17 cellular contexts compared by ENCODE assay signal in genomic region chr12:99605-100004, GRCh38. TPM values are rescaled to one million over a fixed set of nuclear protein-coding genes. Genes with fewer than 3 reads are reported as not detected.
A peak's percentile ranks its signal among the peaks of the same experiment; 100 is the strongest.
DNase-seq lines count a peak whose midpoint lies in the region; ATAC-seq, FAIRE-seq and TF ChIP-seq lines count a peak whose summit lies in the region.
"Had no signal": no experiment of that assay in that cellular context is flagged by ENCODE, and none has a peak within 500 bp of the region (broad histone marks: within the 10 kb centered on the region; RNA-seq: fewer than 3 reads in every experiment).

No MANE protein-coding gene starts in this region.

- H2AFZ ChIP-seq in HepG2 (ENCODE audit: low read length): no peak overlapping the region

- DNase-seq in cardiac muscle cell (ENCODE audit: low read depth in 1 of 2, low spot score in 1 of 2): peak; percentile 46 to 77
- DNase-seq in right atrium auricular region (ENCODE audit: low spot score): no peak
- no peak for DNase-seq in chondrocyte (ENCODE audit: low spot score)
- DNase-seq in HepG2 (ENCODE audit: low spot score): no peak
- no peak for DNase-seq in C1 segment of cervical spinal cord (lab: John Stamatoyannopoulos, UW)
- DNase-seq in inferior parietal cortex (ENCODE audit: extremely low spot score): no peak
- no peak for DNase-seq in transverse colon
- DNase-seq: ACHN, DMS53, HFFc6, left ventricle myocardium inferior, NCI-H1436 treated with DMSO at 0.1 percent for 48 hours, NCI-H748 treated with DMSO at 0.1 percent for 48 hours, SIG-M5 had no signal

- no peak for TF ChIP-seq POLR2A in HepG2 (IDR thresholded peaks at IDR 0.05; ENCODE audit: insufficient read depth in 1 of 2, low read depth in 2 of 2, low read length in 2 of 2)
- TF ChIP-seq POLR2A in transverse colon (IDR thresholded peaks at IDR 0.05): no peak

- H3K27me3 ChIP-seq in cardiac muscle cell (no peaks in the 10 kb centered on the region), right atrium auricular region (no peaks in the 10 kb centered on the region), HepG2 (ENCODE audit: control insufficient read depth in 1 of 2, insufficient read depth in 2 of 2, low read length in 2 of 2) (peaks cover 2 to 60% of the 10 kb centered on the region in 2 experiments; a peak in 4 of 5 replicates), transverse colon (peaks cover 72% of the 10 kb centered on the region)

- TF ChIP-seq RAD21 in HepG2 (CRISPR knock-in tag; IDR thresholded peaks at IDR 0.05): no peak

- no peaks in the 10 kb centered on the region for H3K9me3 Mint-ChIP-seq in chondrocyte (ENCODE audit: low read depth)

- no peak overlapping the region for H3K4me3 ChIP-seq in cardiac muscle cell
- H3K4me3 ChIP-seq in right atrium auricular region: no peak overlapping the region
- no peak overlapping the region for H3K4me3 ChIP-seq in HepG2 (replicated peaks in 1 of 3; ENCODE audit: insufficient read depth in 1 of 3, low read depth in 2 of 3, low read length in 3 of 3)
- H3K4me3 ChIP-seq in transverse colon: no peak overlapping the region
- H3K4me3 ChIP-seq: left ventricle myocardium inferior, tibial artery had no signal

- peaks cover 24% of the 10 kb centered on the region for H3K27me3 Mint-ChIP-seq in chondrocyte (ENCODE audit: low read depth)

- H3K9ac ChIP-seq in HepG2 (ENCODE audit: insufficient read depth, low read depth, low read length): no peak overlapping the region

- no peak for FAIRE-seq in HepG2 (lab: Jason Lieb, UNC)
- FAIRE-seq: frontal cortex had no signal

- peaks cover 41% of the 10 kb centered on the region for H3K4me1 Mint-ChIP-seq in chondrocyte (ENCODE audit: low read depth)

- no TSS peak for BruUV-seq in HepG2 (replicated peaks; lab: Mats Ljungman, UMichigan)

- POLR2A ChIA-PET in HepG2 (lab: Yijun Ruan, JAX): no interaction called here

- TF ChIP-seq EP300 in HepG2 (IDR thresholded peaks at IDR 0.05; ENCODE audit: low read depth in 2 of 2, low read length in 2 of 2): no peak
- no peak for TF ChIP-seq EP300 in HepG2 (CRISPR knock-in tag; IDR thresholded peaks at IDR 0.05; ENCODE audit: borderline replicate concordance)
- no peak for TF ChIP-seq EP300 in transverse colon (IDR thresholded peaks at IDR 0.05; ENCODE audit: low read depth)

- no peak overlapping the region for H3K4me2 ChIP-seq in HepG2 (ENCODE audit: low read depth, low read length)

- H3K4me3 Mint-ChIP-seq in chondrocyte (ENCODE audit: unreplicated experiment): peak overlapping the region; percentile 62
- H3K4me3 Mint-ChIP-seq: HFFc6 had no signal

- intact Hi-C loops in HepG2 (cut with micrococcal nuclease; ENCODE audit: unreplicated experiment): no loop called here
- intact Hi-C loops in transverse colon (cut with DNase I; ENCODE audit: low total_unique reads): no loop called here

- no peaks in the 10 kb centered on the region for H3K79me2 ChIP-seq in HepG2 (ENCODE audit: insufficient read depth, low read length)

- TF ChIP-seq CTCF in cardiac muscle cell (IDR thresholded peaks at IDR 0.05; ENCODE audit: low read depth, low read length) (no peak), right atrium auricular region (IDR thresholded peaks at IDR 0.05) (no peak), chondrocyte (IDR thresholded peaks at IDR 0.05) (no peak), HepG2 (CRISPR knock-in tag; IDR thresholded peaks at IDR 0.05) (no peak), transverse colon (IDR thresholded peaks at IDR 0.05) (no peak)

- H3K27ac ChIP-seq in cardiac muscle cell (no peak overlapping the region), right atrium auricular region (no peak overlapping the region), HepG2 (ENCODE audit: extremely low read length, insufficient read depth, low read length) (no peak overlapping the region), transverse colon (no peak overlapping the region)
- H3K27ac ChIP-seq: left ventricle myocardium inferior, tibial artery had no signal

- H3K36me3 Mint-ChIP-seq in chondrocyte (ENCODE audit: low read depth): no peaks in the 10 kb centered on the region

- H3K36me3 ChIP-seq in cardiac muscle cell: no peaks in the 10 kb centered on the region
- no peaks in the 10 kb centered on the region for H3K36me3 ChIP-seq in right atrium auricular region
- no peaks in the 10 kb centered on the region for H3K36me3 ChIP-seq in HepG2 (replicated peaks in 1 of 2; ENCODE audit: control insufficient read depth in 1 of 2, insufficient read depth in 2 of 2, low read length in 2 of 2)
- H3K36me3 ChIP-seq in transverse colon: no peaks in the 10 kb centered on the region
- H3K36me3 ChIP-seq: left ventricle myocardium inferior, tibial artery had no signal

- CTCF ChIA-PET in HepG2 (lab: Yijun Ruan, JAX; ENCODE audit: low intra/inter-chr PET ratio, low total read pairs): no interaction called here

- ATAC-seq in HepG2 (peak; percentile 35; the same call in 1 of the 3 replicates), GM19328 (IDR thresholded peaks at IDR 0.05; ENCODE audit: unreplicated experiment) (no peak)

- H4K20me1 ChIP-seq in HepG2 (ENCODE audit: insufficient read depth, low read length): no peaks in the 10 kb centered on the region

- in situ Hi-C loops in HepG2 (cut with HindIII; ENCODE audit: extremely low pct_ligation_motif_present, low pct_unique_long_range_greater_than_20kb): no loop called here
- in situ Hi-C loops in transverse colon (cut with MboI; ENCODE audit: low pct_ligation_motif_present in 1 of 4, low pct_unique_long_range_greater_than_20kb in 1 of 4, low sequenced_read_pairs in 3 of 4): no loop called here

- H3K4me1 ChIP-seq in cardiac muscle cell (ENCODE audit: low read depth) (peaks cover 11% of the 10 kb centered on the region), right atrium auricular region (no peaks in the 10 kb centered on the region), HepG2 (ENCODE audit: insufficient read depth, low read length) (peaks cover 9% of the 10 kb centered on the region), transverse colon (peaks cover 0 to 5% (median 0%) of the 10 kb centered on the region in 4 donors)
- H3K4me1 ChIP-seq: left ventricle myocardium inferior, tibial artery had no signal

- WGBS in HepG2 (ENCODE audit: low lambda C conversion rate): 6% methylated on average over 13 of the region's 13 CpGs
- 24 to 38% methylated on average over 12 to 13 of the region's 13 CpGs for WGBS in transverse colon (ENCODE audit: low coverage in 1 of 2), 2 donors

- peak overlapping the region; percentile 52 for H3K27ac Mint-ChIP-seq in chondrocyte (ENCODE audit: unreplicated experiment)
- H3K27ac Mint-ChIP-seq: HFFc6 had no signal

- no peaks in the 10 kb centered on the region for H3K9me3 ChIP-seq in cardiac muscle cell (ENCODE audit: low read depth)
- no peaks in the 10 kb centered on the region for H3K9me3 ChIP-seq in right atrium auricular region
- H3K9me3 ChIP-seq in HepG2 (ENCODE audit: low read length): no peaks in the 10 kb centered on the region
- H3K9me3 ChIP-seq in transverse colon: no peaks in the 10 kb centered on the region
- H3K9me3 ChIP-seq: left ventricle myocardium inferior, tibial artery had no signal

TF ChIP-seq in HepG2, 621 proteins besides CTCF, POLR2A, EP300 and RAD21 (continues in another document):
- TF ChIP-seq ZNF841 (CRISPR knock-in tag; IDR thresholded peaks at IDR 0.05; ENCODE audit: borderline replicate concordance) (no peak), TMF1 (CRISPR knock-in tag; IDR thresholded peaks at IDR 0.05; ENCODE audit: low read depth) (no peak), SNAI1 (CRISPR knock-in tag; IDR thresholded peaks at IDR 0.05; ENCODE audit: borderline replicate concordance) (no peak), ZNF496 (CRISPR knock-in tag; IDR thresholded peaks at IDR 0.05; ENCODE audit: insufficient replicate concordance) (no peak), ZNF230 (CRISPR knock-in tag; IDR thresholded peaks at IDR 0.05) (no peak), CENPT (CRISPR knock-in tag; IDR thresholded peaks at IDR 0.05; ENCODE audit: low read depth) (no peak), IKZF4 (CRISPR knock-in tag; IDR thresholded peaks at IDR 0.05; ENCODE audit: borderline replicate concordance, low read depth, not compliant biosample characterization) (no peak), ZSCAN30 (CRISPR knock-in tag; IDR thresholded peaks at IDR 0.05) (no peak), KDM6A (CRISPR knock-in tag; IDR thresholded peaks at IDR 0.05; ENCODE audit: low read depth) (no peak)

RNA-seq across cellular contexts. Expression of gene IQSEC3, which starts 33.0 kb away (rescaled TPM):
- 0.21 and 2.7 TPM in 2 replicates for total RNA-seq in cardiac muscle cell
- polyA plus RNA-seq in cardiac muscle cell: 0.42 and 2.9 TPM in 2 replicates
- total RNA-seq in right atrium auricular region: under 1 TPM; 0.39 to 0.67 TPM
- total RNA-seq in chondrocyte: 0.41 TPM in 1 of 3 replicates, not detected in the others
- total RNA-seq in HepG2 (2016; rRNA removed; fragmentation: Illumina TruSeq; extraction: Trizol): not detected in 2 replicates
- not detected in 2 replicates for total RNA-seq in HepG2 (2016; cell fraction: cytosol; rRNA removed; fragmentation: Illumina TruSeq; extraction: Trizol; ENCODE audit: low read depth)
- total RNA-seq in HepG2 (2016; cell fraction: insoluble cytoplasmic fraction; rRNA removed; fragmentation: Illumina TruSeq; extraction: Trizol): not detected in 2 replicates
- not detected in 2 replicates for total RNA-seq in HepG2 (2016; cell fraction: membrane; rRNA removed; fragmentation: Illumina TruSeq; extraction: Trizol)
- total RNA-seq in HepG2 (2016; cell fraction: nucleus; rRNA removed; fragmentation: Illumina TruSeq; extraction: Trizol): not detected in 2 replicates
- not detected in 2 replicates for polyA plus RNA-seq in HepG2 (2011; rRNA removed)
- polyA plus RNA-seq in HepG2 (2011; cell fraction: cytosol; rRNA removed): not detected in 2 replicates
- not detected in 2 replicates for polyA plus RNA-seq in HepG2 (2011; cell fraction: nucleus; rRNA removed)
- not detected in 2 replicates for polyA plus RNA-seq in HepG2 (2012)
- not detected in 2 replicates for polyA plus RNA-seq in HepG2 (2016; cell fraction: cytosol; fragmentation: Illumina TruSeq; extraction: Trizol; ENCODE audit: low read depth)
- polyA plus RNA-seq in HepG2 (2016; cell fraction: insoluble cytoplasmic fraction; fragmentation: Illumina TruSeq; extraction: Trizol; ENCODE audit: low read depth): not detected in 2 replicates
- polyA plus RNA-seq in HepG2 (2016; cell fraction: membrane; fragmentation: Illumina TruSeq; extraction: Trizol; ENCODE audit: low read depth): not detected in 2 replicates
- polyA plus RNA-seq in HepG2 (2016; cell fraction: nucleus; fragmentation: Illumina TruSeq; extraction: Trizol; ENCODE audit: insufficient read depth, low read depth): not detected in 2 replicates
- polyA minus RNA-seq in HepG2 (2011; rRNA and poly(A)+ RNA removed; ENCODE audit: low replicate concordance): not detected in 2 replicates
- polyA minus RNA-seq in HepG2 (2011; cell fraction: cytosol; rRNA and poly(A)+ RNA removed): not detected in 2 replicates
- not detected in 2 replicates for polyA minus RNA-seq in HepG2 (2011; cell fraction: nucleus; rRNA and poly(A)+ RNA removed)
- total RNA-seq in transverse colon: 10 to 100 TPM in 1 of 4 donors, under 1 TPM in 2, not detected in 1; 0.16 to 35.4 (median 0.27) TPM
- total RNA-seq: HFFc6 had no signal

Comparison
In these comparisons a context has a peak if more than half of its experiments do, and no peak if none do; other contexts are left out.
1. DNase-seq: peak in cardiac muscle cell (2 of 2); none in right atrium auricular region (single experiment), chondrocyte (single experiment), HepG2 (single experiment), C1 segment of cervical spinal cord (0 of 14), inferior parietal cortex (single experiment) and transverse colon (single experiment).